21 cellular contexts compared by ENCODE assay signal in the genomic region with DNA sequence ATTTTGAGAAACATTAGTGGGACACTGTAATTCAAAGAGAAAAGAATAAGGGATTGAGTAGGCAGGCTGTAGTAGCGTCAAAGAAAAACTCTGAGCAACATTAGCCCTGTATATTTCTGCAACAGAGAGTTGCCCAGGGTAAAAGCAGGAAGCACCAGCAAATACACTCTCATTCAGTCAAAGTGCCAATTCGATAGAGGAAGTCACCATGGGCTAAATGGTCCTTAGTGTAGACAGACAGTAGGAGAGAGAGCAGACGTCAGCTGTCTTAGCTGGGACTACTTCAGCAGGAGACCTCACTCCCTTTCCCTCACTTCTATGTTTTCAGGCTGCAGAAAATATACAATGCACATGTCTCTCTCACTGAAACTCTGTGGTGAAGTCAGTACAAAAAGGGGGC.
"Had no signal": no experiment of that assay in that cellular context is flagged by ENCODE, and none has a peak within 500 bp of the region (broad histone marks: within the 10 kb centered on the region; RNA-seq: fewer than 3 reads in every experiment).

No MANE protein-coding gene starts in this region.

- H2AFZ ChIP-seq: parathyroid adenoma had no signal

- H3K36me3 ChIP-seq: ascending aorta, breast epithelium, sigmoid colon, thoracic aorta, upper lobe of right lung had no signal

- ATAC-seq: natural killer cell treated with Interleukin-12 subunit alpha and Interleukin-12 subunit beta and Interleukin-15 and Interleukin-18, amount 100 ng/mL, for 72 hours; stimulated activated memory B cell treated with anti-CD40 and anti-IgM and Interleukin-4, amounts not matched to agents 10 μg/mL and 1 μg/mL and 100 μg/mL, for 72 hours; upper lobe of right lung had no signal

- H3K4me3 Mint-ChIP-seq: natural killer cell treated with Interleukin-12 subunit alpha and Interleukin-12 subunit beta and Interleukin-15 and Interleukin-18, amount 100 ng/mL, for 72 hours; stimulated activated memory B cell treated with anti-CD40 and anti-IgM and Interleukin-4, amounts not matched to agents 10 μg/mL and 1 μg/mL and 100 μg/mL, for 72 hours had no signal

- H3K27ac ChIP-seq: ascending aorta, breast epithelium, parathyroid adenoma, sigmoid colon, thoracic aorta, upper lobe of right lung had no signal

- H3K9ac ChIP-seq: parathyroid adenoma had no signal

- H3K4me1 ChIP-seq: ascending aorta, breast epithelium, parathyroid adenoma, upper lobe of right lung had no signal

- H3K4me1 Mint-ChIP-seq: stimulated activated memory B cell treated with anti-CD40 and anti-IgM and Interleukin-4, amounts not matched to agents 10 μg/mL and 1 μg/mL and 100 μg/mL, for 72 hours had no signal

- H3K9me3 ChIP-seq: ascending aorta, breast epithelium, sigmoid colon, thoracic aorta, upper lobe of right lung had no signal

- H3K27me3 ChIP-seq: ascending aorta, breast epithelium, sigmoid colon, upper lobe of right lung had no signal

- DNase-seq: activated CD4-positive, alpha-beta T cell treated with anti-CD3 and anti-CD28 coated beads, Interleukin-2, amount 50 U/mL, for 1 hour; activated CD4-positive, CD25-positive, alpha-beta regulatory T cell treated with anti-CD3 and anti-CD28 coated beads, Interleukin-2, amount 50 U/mL, for 72 hours; activated CD8-positive, alpha-beta memory T cell treated with anti-CD3 and anti-CD28 coated beads, Interleukin-2, amount 50 U/mL, for 4 hours; activated effector memory CD4-positive, alpha-beta T cell treated with anti-CD3 and anti-CD28 coated beads, Interleukin-2, amount 50 U/mL, for 16 hours; activated naive CD4-positive, alpha-beta T cell treated with anti-CD3 and anti-CD28 coated beads, Interleukin-2, amount 50 U/mL, for 16 hours; activated T-cell treated with anti-CD3 and anti-CD28 coated beads, Interleukin-2, amount 50 U/mL, for 48 hours; cerebellar nuclear complex; cortex of kidney; erythroblast; foreskin melanocyte; head of caudate nucleus; sigmoid colon; stimulated activated CD4-positive, alpha-beta T cell treated with anti-CD3 and anti-CD28 coated beads, Interleukin-4, amount 100 ng/mL, for 4 hours; upper lobe of right lung had no signal

- H3K4me3 ChIP-seq: ascending aorta, breast epithelium, lung, sigmoid colon, thoracic aorta, upper lobe of right lung had no signal

- H3K79me2 ChIP-seq: parathyroid adenoma had no signal

- H3K36me3 Mint-ChIP-seq: stimulated activated memory B cell treated with anti-CD40 and anti-IgM and Interleukin-4, amounts not matched to agents 10 μg/mL and 1 μg/mL and 100 μg/mL, for 72 hours had no signal

- H3K27ac Mint-ChIP-seq: natural killer cell treated with Interleukin-12 subunit alpha and Interleukin-12 subunit beta and Interleukin-15 and Interleukin-18, amount 100 ng/mL, for 72 hours; stimulated activated memory B cell treated with anti-CD40 and anti-IgM and Interleukin-4, amounts not matched to agents 10 μg/mL and 1 μg/mL and 100 μg/mL, for 72 hours had no signal

- H3K27me3 Mint-ChIP-seq: natural killer cell treated with Interleukin-12 subunit alpha and Interleukin-12 subunit beta and Interleukin-15 and Interleukin-18, amount 100 ng/mL, for 72 hours; stimulated activated memory B cell treated with anti-CD40 and anti-IgM and Interleukin-4, amounts not matched to agents 10 μg/mL and 1 μg/mL and 100 μg/mL, for 72 hours had no signal
